Comparison of ENCODE assay signal across 18 cellular contexts in genomic region chr22:37827056-37827455, GRCh38. TPM values are rescaled to one million over a fixed set of nuclear protein-coding genes. Genes with fewer than 3 reads are reported as not detected.
DNase-seq lines count a peak whose midpoint lies in the region; ATAC-seq, FAIRE-seq and TF ChIP-seq lines count a peak whose summit lies in the region.
"Had no signal": no experiment of that assay in that cellular context is flagged by ENCODE, and none has a peak within 500 bp of the region (broad histone marks: within the 10 kb centered on the region; RNA-seq: fewer than 3 reads in every experiment).

No MANE protein-coding gene starts in this region.

- no peaks in the 10 kb centered on the region for H3K9me3 Mint-ChIP-seq in activated CD4-positive, alpha-beta T cell treated with anti-CD3 and anti-CD28 coated beads, Interleukin-2, amount 10 ng/mL, durations not matched to agents 7 days and 5 days
- H3K9me3 Mint-ChIP-seq: activated CD4-positive, alpha-beta memory T cell treated with anti-CD3 and anti-CD28 coated beads, Interleukin-2, amount 10 ng/mL, durations not matched to agents 7 days and 5 days; H9; natural killer cell treated with Interleukin-12 subunit alpha and Interleukin-12 subunit beta and Interleukin-15 and Interleukin-18, amount 100 ng/mL, for 72 hours; stimulated activated naive CD8-positive, alpha-beta T cell treated with anti-CD3 and anti-CD28 coated beads, Interleukin-15, amount 100 ng/mL, for 72 hours had no signal

- no peak for FAIRE-seq in frontal cortex (lab: Jason Lieb, UNC)

- peak; percentile 76 for ATAC-seq in Right ventricle myocardium superior (ENCODE audit: poor library complexity)
- ATAC-seq: natural killer cell treated with Interleukin-12 subunit alpha and Interleukin-12 subunit beta and Interleukin-15 and Interleukin-18, amount 100 ng/mL, for 72 hours; stimulated activated naive CD8-positive, alpha-beta T cell treated with anti-CD3 and anti-CD28 coated beads, Interleukin-15, amount 100 ng/mL, for 72 hours had no signal

- TF ChIP-seq CTCF in osteoblast (IDR thresholded peaks at IDR 0.05; ENCODE audit: extremely low read depth, low read depth, low read length) (no peak), BE2C (IDR thresholded peaks at IDR 0.05; ENCODE audit: low read depth, low read length) (no peak)

- H3K27me3 ChIP-seq in osteoblast (ENCODE audit: insufficient read depth, low read length) = peaks cover 8% of the 10 kb centered on the region
- no peaks in the 10 kb centered on the region for H3K27me3 ChIP-seq in BE2C
- H3K27me3 ChIP-seq: brain microvascular endothelial cell had no signal

- H3K4me2 ChIP-seq in osteoblast (ENCODE audit: insufficient read depth, low read length) = no peak overlapping the region

- POLR2A ChIA-PET in activated CD4-positive, alpha-beta T cell treated with anti-CD3 and anti-CD28 coated beads, Interleukin-2, amount 10 ng/mL, durations not matched to agents 7 days and 5 days (lab: Charles Lee) = no interaction called here

- H3K4me1 ChIP-seq in osteoblast (ENCODE audit: insufficient read depth, low read length) (no peaks in the 10 kb centered on the region), BE2C (no peaks in the 10 kb centered on the region)

- H3K36me3 Mint-ChIP-seq in activated CD4-positive, alpha-beta T cell treated with anti-CD3 and anti-CD28 coated beads, Interleukin-2, amount 10 ng/mL, durations not matched to agents 7 days and 5 days (ENCODE audit: low read depth) = peaks cover 14% of the 10 kb centered on the region
- H3K36me3 Mint-ChIP-seq: natural killer cell treated with Interleukin-12 subunit alpha and Interleukin-12 subunit beta and Interleukin-15 and Interleukin-18, amount 100 ng/mL, for 72 hours had no signal

- no peak overlapping the region for H3K27ac ChIP-seq in osteoblast (ENCODE audit: low read depth, low read length)
- H3K27ac ChIP-seq: brain microvascular endothelial cell, skin epidermis had no signal

- H3K36me3 ChIP-seq in osteoblast (ENCODE audit: insufficient read depth, low read length) (peaks cover 18% of the 10 kb centered on the region), BE2C (peaks cover 16% of the 10 kb centered on the region)

- H3K9me3 ChIP-seq in osteoblast (ENCODE audit: low read depth, low read length) (no peaks in the 10 kb centered on the region), BE2C (no peaks in the 10 kb centered on the region)

- intact Hi-C loops in Right ventricle myocardium superior (cut with DNase I) (no loop called here), cardiac septum (cut with DNase I) (no loop called here)

- peaks cover 15% of the 10 kb centered on the region for H3K27me3 Mint-ChIP-seq in activated CD4-positive, alpha-beta T cell treated with anti-CD3 and anti-CD28 coated beads, Interleukin-2, amount 10 ng/mL, durations not matched to agents 7 days and 5 days

- H3K4me1 Mint-ChIP-seq in activated CD4-positive, alpha-beta T cell treated with anti-CD3 and anti-CD28 coated beads, Interleukin-2, amount 10 ng/mL, durations not matched to agents 7 days and 5 days = peaks cover 6% of the 10 kb centered on the region

- H3K27ac Mint-ChIP-seq in activated CD4-positive, alpha-beta T cell treated with anti-CD3 and anti-CD28 coated beads, Interleukin-2, amount 10 ng/mL, durations not matched to agents 7 days and 5 days = no peak overlapping the region
- H3K27ac Mint-ChIP-seq: activated CD4-positive, alpha-beta memory T cell treated with anti-CD3 and anti-CD28 coated beads, Interleukin-2, amount 10 ng/mL, durations not matched to agents 7 days and 5 days; H9; natural killer cell treated with Interleukin-12 subunit alpha and Interleukin-12 subunit beta and Interleukin-15 and Interleukin-18, amount 100 ng/mL, for 72 hours; stimulated activated naive CD8-positive, alpha-beta T cell treated with anti-CD3 and anti-CD28 coated beads, Interleukin-15, amount 100 ng/mL, for 72 hours had no signal

- H3K4me3 ChIP-seq in osteoblast (ENCODE audit: insufficient read depth, low read length) (no peak overlapping the region), BE2C (ENCODE audit: low read depth, low read length) (no peak overlapping the region)
- H3K4me3 ChIP-seq: skin epidermis had no signal

- no peak overlapping the region for H3K4me3 Mint-ChIP-seq in activated CD4-positive, alpha-beta T cell treated with anti-CD3 and anti-CD28 coated beads, Interleukin-2, amount 10 ng/mL, durations not matched to agents 7 days and 5 days
- H3K4me3 Mint-ChIP-seq: activated CD4-positive, alpha-beta memory T cell treated with anti-CD3 and anti-CD28 coated beads, Interleukin-2, amount 10 ng/mL, durations not matched to agents 7 days and 5 days; H9; natural killer cell treated with Interleukin-12 subunit alpha and Interleukin-12 subunit beta and Interleukin-15 and Interleukin-18, amount 100 ng/mL, for 72 hours; stimulated activated naive CD8-positive, alpha-beta T cell treated with anti-CD3 and anti-CD28 coated beads, Interleukin-15, amount 100 ng/mL, for 72 hours had no signal

- no peaks in the 10 kb centered on the region for H3K79me2 ChIP-seq in osteoblast (ENCODE audit: insufficient read depth, low read length)

- DNase-seq in Right ventricle myocardium superior (peak; percentile 77), cardiac septum (ENCODE audit: low spot score) (no peak), frontal cortex (ENCODE audit: low spot score in 2 of 2) (peak; percentile 68 to 70), osteoblast (ENCODE audit: insufficient read length, low spot score, missing footprints) (peak; percentile 86), foreskin melanocyte (no peak), DMS153 (lab: John Stamatoyannopoulos, UW) (no peak), BE2C (no peak)
- no peak for DNase-seq in activated CD4-positive, alpha-beta T cell treated with anti-CD3 and anti-CD28 coated beads, Interleukin-2, amount 10 ng/mL, durations not matched to agents 7 days and 5 days
- DNase-seq: activated CD4-positive, alpha-beta memory T cell treated with anti-CD3 and anti-CD28 coated beads, Interleukin-2, amount 10 ng/mL, durations not matched to agents 7 days and 5 days; brain microvascular endothelial cell; KG1; NCI-H187; NK-92 treated with Interleukin-12 subunit alpha and Interleukin-12 subunit beta, amount 100 ng/mL, for 24 hours; SHP77 treated with DMSO at 0.1 percent for 48 hours; stimulated activated naive CD8-positive, alpha-beta T cell treated with anti-CD3 and anti-CD28 coated beads, Interleukin-15, amount 100 ng/mL, for 72 hours had no signal

- H4K20me1 ChIP-seq in osteoblast (ENCODE audit: insufficient read depth, low read length) = no peaks in the 10 kb centered on the region

- H2AFZ ChIP-seq in osteoblast (ENCODE audit: low read length) = no peak overlapping the region

- CTCF ChIA-PET in activated CD4-positive, alpha-beta T cell treated with anti-CD3 and anti-CD28 coated beads, Interleukin-2, amount 10 ng/mL, durations not matched to agents 7 days and 5 days (lab: Charles Lee) = interaction anchor here (0.5 to 4.5 kb wide), 2 partner anchors 10 to 14 kb away, joined by 6 to 27 read pairs; no protein-coding TSS in a partner anchor

RNA-seq across cellular contexts. Expression of gene GALR3, which starts 3.9 kb away (rescaled TPM):
- total RNA-seq in Right ventricle myocardium superior (not detected), cardiac septum (not detected), frontal cortex (not detected), osteoblast (not detected in 2 replicates)
- polyA plus RNA-seq in BE2C (2012; ENCODE audit: insufficient read depth, insufficient read length, low read depth) = not detected
- not detected for total RNA-seq in activated CD4-positive, alpha-beta T cell treated with anti-CD3 and anti-CD28 coated beads, Interleukin-2, amount 10 ng/mL, durations not matched to agents 7 days and 5 days
- total RNA-seq: activated CD4-positive, alpha-beta memory T cell treated with anti-CD3 and anti-CD28 coated beads, Interleukin-2, amount 10 ng/mL, durations not matched to agents 7 days and 5 days; natural killer cell treated with Interleukin-12 subunit alpha and Interleukin-12 subunit beta and Interleukin-15 and Interleukin-18, amount 100 ng/mL, for 72 hours had no signal

RNA-seq across cellular contexts. Expression of gene ANKRD54, which starts 17.1 kb away (rescaled TPM):
- 17.1 TPM for total RNA-seq in Right ventricle myocardium superior
- total RNA-seq in cardiac septum = 15.7 TPM
- total RNA-seq in frontal cortex = 13.0 TPM
- total RNA-seq in osteoblast = 20.6 and 23.9 TPM in 2 replicates
- 95.5 TPM for polyA plus RNA-seq in BE2C (2012; ENCODE audit: insufficient read depth, insufficient read length, low read depth)
- total RNA-seq in activated CD4-positive, alpha-beta T cell treated with anti-CD3 and anti-CD28 coated beads, Interleukin-2, amount 10 ng/mL, durations not matched to agents 7 days and 5 days = 10 to 100 TPM; 26.7 to 27.4 TPM

RNA-seq across cellular contexts. Expression of gene GCAT, which starts 19.3 kb away (rescaled TPM):
- 31.0 TPM for total RNA-seq in Right ventricle myocardium superior
- total RNA-seq in cardiac septum = 24.0 TPM
- 8.6 TPM for total RNA-seq in frontal cortex
- 25.9 and 26.8 TPM in 2 replicates for total RNA-seq in osteoblast
- polyA plus RNA-seq in BE2C (2012; ENCODE audit: insufficient read depth, insufficient read length, low read depth) = 24.4 TPM
- 10 to 100 TPM; 10.4 to 12.0 TPM for total RNA-seq in activated CD4-positive, alpha-beta T cell treated with anti-CD3 and anti-CD28 coated beads, Interleukin-2, amount 10 ng/mL, durations not matched to agents 7 days and 5 days

RNA-seq across cellular contexts. Expression of gene EIF3L, which starts 22.2 kb away (rescaled TPM):
- total RNA-seq in Right ventricle myocardium superior (326 TPM), cardiac septum (255 TPM), frontal cortex (695 TPM), osteoblast (280 and 330 TPM in 2 replicates)
- polyA plus RNA-seq in BE2C (2012; ENCODE audit: insufficient read depth, insufficient read length, low read depth) = 332 TPM
- 100 to 1,000 TPM; 444 to 449 TPM for total RNA-seq in activated CD4-positive, alpha-beta T cell treated with anti-CD3 and anti-CD28 coated beads, Interleukin-2, amount 10 ng/mL, durations not matched to agents 7 days and 5 days

Comparison
In these comparisons a context has a peak if more than half of its experiments do, and no peak if none do; other contexts are left out.
1. DNase-seq: peak in Right ventricle myocardium superior (single experiment), frontal cortex (2 of 2) and osteoblast (single experiment); none in cardiac septum (single experiment), foreskin melanocyte (single experiment), DMS153 (single experiment), BE2C (single experiment) and activated CD4-positive, alpha-beta T cell treated with anti-CD3 and anti-CD28 coated beads, Interleukin-2, amount 10 ng/mL, durations not matched to agents 7 days and 5 days (single experiment).